ENCODE assay signal across 26 cellular contexts in the genomic region with DNA sequence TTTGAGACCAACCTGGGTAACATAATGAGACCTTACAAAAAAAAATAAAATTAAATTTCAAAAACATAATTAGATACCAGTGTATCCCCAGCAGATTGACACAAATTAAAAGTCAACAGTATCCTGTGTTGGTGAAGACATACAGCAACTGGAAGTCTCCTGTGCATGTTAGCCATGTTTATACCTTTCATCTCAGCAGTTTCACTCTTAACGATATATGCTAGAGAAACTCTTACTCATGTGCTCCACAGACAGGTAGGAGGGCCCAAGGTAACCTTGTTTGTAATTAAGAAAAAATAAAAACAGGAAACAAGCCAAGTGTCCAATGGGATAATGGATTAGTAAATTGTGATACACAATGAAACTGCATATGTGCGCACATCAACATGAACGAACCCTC.
"Had no signal": no experiment of that assay in that cellular context is flagged by ENCODE, and none has a peak within 500 bp of the region (broad histone marks: within the 10 kb centered on the region; RNA-seq: fewer than 3 reads in every experiment).

No MANE protein-coding gene starts in this region.

- H3K4me2 ChIP-seq: hepatocyte had no signal

- H3K4me1 ChIP-seq: esophagus muscularis mucosa, foreskin keratinocyte, gastrocnemius medialis, gastroesophageal sphincter, heart left ventricle, heart right ventricle had no signal

- H3K27me3 ChIP-seq: dorsolateral prefrontal cortex, gastrocnemius medialis had no signal

- H3K4me3 Mint-ChIP-seq: dendritic cell treated with granulocyte-macrophage colony-stimulating factor and Interleukin-4, amounts not matched to agents 40 ng/mL and 50 ng/mL, for 4 days; effector memory CD8-positive, alpha-beta T cell; endodermal cell had no signal

- H3K9me3 Mint-ChIP-seq: dendritic cell treated with granulocyte-macrophage colony-stimulating factor and Interleukin-4, amounts not matched to agents 40 ng/mL and 50 ng/mL, for 4 days; effector memory CD8-positive, alpha-beta T cell; endodermal cell had no signal

- H3K27ac ChIP-seq: coronary artery, dorsolateral prefrontal cortex, epithelial cell of prostate, esophagus muscularis mucosa, esophagus squamous epithelium, foreskin keratinocyte, gastrocnemius medialis, gastroesophageal sphincter, heart left ventricle, heart right ventricle, hepatocyte had no signal

- H3K36me3 ChIP-seq: esophagus muscularis mucosa, esophagus squamous epithelium, gastrocnemius medialis, gastroesophageal sphincter, heart left ventricle, heart right ventricle had no signal

- ATAC-seq: effector memory CD8-positive, alpha-beta T cell; esophagus mucosa; foreskin keratinocyte; gastrocnemius medialis; gastroesophageal sphincter; heart left ventricle; heart right ventricle had no signal

- H3K9me3 ChIP-seq: esophagus muscularis mucosa, esophagus squamous epithelium, gastrocnemius medialis, gastroesophageal sphincter, heart left ventricle, heart right ventricle had no signal

- H2AFZ ChIP-seq: hepatocyte had no signal

- H3K79me2 ChIP-seq: hepatocyte had no signal

- H3K27ac Mint-ChIP-seq: dendritic cell treated with granulocyte-macrophage colony-stimulating factor and Interleukin-4, amounts not matched to agents 40 ng/mL and 50 ng/mL, for 4 days; effector memory CD8-positive, alpha-beta T cell; endodermal cell had no signal

- H3K4me3 ChIP-seq: coronary artery, dorsolateral prefrontal cortex, esophagus muscularis mucosa, esophagus squamous epithelium, gastrocnemius medialis, gastroesophageal sphincter, heart left ventricle, heart right ventricle, hepatocyte had no signal

- DNase-seq: cortex of kidney; dermis blood vessel endothelial cell; dorsolateral prefrontal cortex; effector CD4-positive, alpha-beta T cell; effector CD8-positive, alpha-beta T cell; effector memory CD4-positive, alpha-beta T cell; effector memory CD8-positive, alpha-beta T cell; endodermal cell; erythroblast; esophagus squamous epithelium; foreskin fibroblast; foreskin keratinocyte; foreskin melanocyte; gastrocnemius medialis; glutamatergic neuron; head of caudate nucleus; heart left ventricle; heart right ventricle; hippocampal formation had no signal
